In genomic region chr12:5498081-5498480, GRCh38 we compare ENCODE assay signal across 21 cellular contexts.
"Had no signal": no experiment of that assay in that cellular context is flagged by ENCODE, and none has a peak within 500 bp of the region (broad histone marks: within the 10 kb centered on the region; RNA-seq: fewer than 3 reads in every experiment).

No MANE protein-coding gene starts in this region.

- H3K4me1 Mint-ChIP-seq: immature natural killer cell; natural killer cell; stimulated activated naive CD8-positive, alpha-beta T cell treated with anti-CD3 and anti-CD28 coated beads, Interleukin-15, amount 100 ng/mL, for 72 hours had no signal

- H3K27me3 ChIP-seq: body of pancreas, gastrocnemius medialis, right lobe of liver, upper lobe of left lung had no signal

- H3K9me3 Mint-ChIP-seq: activated naive CD4-positive, alpha-beta T cell treated with anti-CD3 and anti-CD28 coated beads, Interleukin-2, amount 50 U/mL, for 72 hours; endodermal cell; immature natural killer cell; natural killer cell; stimulated activated naive CD8-positive, alpha-beta T cell treated with anti-CD3 and anti-CD28 coated beads, Interleukin-15, amount 100 ng/mL, for 72 hours had no signal

- H3K4me1 ChIP-seq: body of pancreas, gastrocnemius medialis, pancreas, suprapubic skin, upper lobe of left lung had no signal

- DNase-seq: activated CD4-positive, alpha-beta T cell treated with anti-CD3 and anti-CD28 coated beads, Interleukin-2, amount 50 U/mL, for 4 hours; activated gamma-delta T cell treated with Interleukin-2 at 50 U/mL for 16 hours; body of pancreas; caudate nucleus; dorsolateral prefrontal cortex; endodermal cell; erythroblast; heart right ventricle; immature natural killer cell; kidney glomerular epithelial cell; left ventricle myocardium superior; natural killer cell; pancreas; stimulated activated CD4-positive, alpha-beta T cell treated with anti-CD3 and anti-CD28 coated beads, Interleukin-4, amount 100 ng/mL, for 1 hour; stimulated activated naive CD8-positive, alpha-beta T cell treated with anti-CD3 and anti-CD28 coated beads, Interleukin-15, amount 100 ng/mL, for 72 hours; upper lobe of left lung; WERI-Rb-1 had no signal

- H3K27me3 Mint-ChIP-seq: stimulated activated naive CD8-positive, alpha-beta T cell treated with anti-CD3 and anti-CD28 coated beads, Interleukin-15, amount 100 ng/mL, for 72 hours had no signal

- H3K4me3 Mint-ChIP-seq: immature natural killer cell; natural killer cell; stimulated activated naive CD8-positive, alpha-beta T cell treated with anti-CD3 and anti-CD28 coated beads, Interleukin-15, amount 100 ng/mL, for 72 hours had no signal

- FAIRE-seq: pancreas had no signal

- H3K27ac Mint-ChIP-seq: activated naive CD4-positive, alpha-beta T cell treated with anti-CD3 and anti-CD28 coated beads, Interleukin-2, amount 50 U/mL, for 72 hours; endodermal cell; immature natural killer cell; natural killer cell; stimulated activated naive CD8-positive, alpha-beta T cell treated with anti-CD3 and anti-CD28 coated beads, Interleukin-15, amount 100 ng/mL, for 72 hours had no signal

- ATAC-seq: activated naive CD4-positive, alpha-beta T cell treated with anti-CD3 and anti-CD28 coated beads, Interleukin-2, amount 50 U/mL, for 72 hours; body of pancreas; left ventricle myocardium superior; natural killer cell; pancreas; stimulated activated naive CD8-positive, alpha-beta T cell treated with anti-CD3 and anti-CD28 coated beads, Interleukin-15, amount 100 ng/mL, for 72 hours had no signal

- H3K27ac ChIP-seq: body of pancreas, dorsolateral prefrontal cortex, gastrocnemius medialis, heart right ventricle, pancreas, suprapubic skin, upper lobe of left lung, WERI-Rb-1 had no signal

- H3K36me3 Mint-ChIP-seq: activated naive CD4-positive, alpha-beta T cell treated with anti-CD3 and anti-CD28 coated beads, Interleukin-2, amount 50 U/mL, for 72 hours; immature natural killer cell; natural killer cell had no signal
